ENCODE assay signal across 8 cellular contexts in genomic region chr6:96897396-96898240, GRCh38. TPM values are rescaled to one million over a fixed set of nuclear protein-coding genes. Genes with fewer than 3 reads are reported as not detected.
DNase-seq lines count a peak whose midpoint lies in the region; ATAC-seq and TF ChIP-seq lines count a peak whose summit lies in the region.

Gene NDUFAF4, minus strand, starts transcription at chr6:96897891. Its CDS starts 90 bp downstream, at chr6:96897801.

- H3K4me3 ChIP-seq in right atrium auricular region = peak within 1 kb of the TSS; percentile 74 to 92
- peak within 1 kb of the TSS; percentile 86 to 96 for H3K4me3 ChIP-seq in vagina

- H3K4me1 Mint-ChIP-seq in T-helper 17 cell = peaks cover 22% of the 10 kb centered on the region

- H3K27me3 ChIP-seq in right atrium auricular region = no peaks in the 10 kb centered on the region
- no peaks in the 10 kb centered on the region for H3K27me3 ChIP-seq in vagina

- H3K36me3 ChIP-seq in right atrium auricular region (peaks cover 31% of the 10 kb centered on the region), vagina (peaks cover 0 to 11% of the 10 kb centered on the region in 2 donors)

- ATAC-seq in GM18498 (IDR thresholded peaks at IDR 0.05; ENCODE audit: unreplicated experiment) = peak; percentile 95
- peak; percentile 91 for ATAC-seq in HG02938 (IDR thresholded peaks at IDR 0.05; ENCODE audit: unreplicated experiment)
- ATAC-seq in T-helper 17 cell = peak; percentile 92

- no peaks in the 10 kb centered on the region for H3K36me3 Mint-ChIP-seq in T-helper 17 cell (ENCODE audit: low read depth)

- DNase-seq in NCI-H1694 treated with DMSO at 0.1 percent for 48 hours (lab: John Stamatoyannopoulos, UW) (peak; percentile 82), T-helper 17 cell (peak; percentile 92 to 93 (median 93)), right atrium auricular region (ENCODE audit: low spot score) (peak; percentile 96), putamen (ENCODE audit: low spot score) (peak; percentile 95), vagina (ENCODE audit: extremely low spot score in 2 of 2) (peak; percentile 96 to 98)

- H3K27ac ChIP-seq in angular gyrus (ENCODE audit: low read depth, low read length) = peak within 1 kb of the TSS; percentile 89
- H3K27ac ChIP-seq in right atrium auricular region = peak within 1 kb of the TSS; percentile 86 to 95
- peak within 1 kb of the TSS; percentile 88 for H3K27ac ChIP-seq in vagina

- TF ChIP-seq POLR2A in vagina (IDR thresholded peaks at IDR 0.05) = peak in 1 of 2 donors; percentile 38

- H3K27me3 Mint-ChIP-seq in T-helper 17 cell = peaks cover 17% of the 10 kb centered on the region

- H3K4me1 ChIP-seq in right atrium auricular region (peaks cover 0 to 28% of the 10 kb centered on the region in 2 donors), vagina (peaks cover 37% of the 10 kb centered on the region)

- peak; percentile 93 to 98 for TF ChIP-seq CTCF in right atrium auricular region (IDR thresholded peaks at IDR 0.05)
- TF ChIP-seq CTCF in vagina (IDR thresholded peaks at IDR 0.05) = peak; percentile 67 to 91 (median 88)

- intact Hi-C loops in vagina (cut with DNase I) = no loop called here

- H3K9me3 ChIP-seq in T-helper 17 cell (ENCODE audit: control insufficient read depth, low read length, poor library complexity, severe bottlenecking) (no peaks in the 10 kb centered on the region), right atrium auricular region (no peaks in the 10 kb centered on the region), vagina (no peaks in the 10 kb centered on the region)

- peak within 1 kb of the TSS; percentile 93 for H3K27ac Mint-ChIP-seq in T-helper 17 cell

- H3K4me3 Mint-ChIP-seq in T-helper 17 cell = peak within 1 kb of the TSS; percentile 98

RNA-seq across cellular contexts. Expression of gene NDUFAF4, which starts in this region (rescaled TPM):
- total RNA-seq in T-helper 17 cell (10 to 100 TPM; 26.7 to 26.8 TPM), right atrium auricular region (100 to 1,000 TPM in 1 of 2 donors, 10 to 100 TPM in 1; 57.9 to 103 TPM), vagina (14.2 TPM)

Comparison
In these comparisons a context has a peak if more than half of its experiments do, and no peak if none do; other contexts are left out.
1. Peak in every context shown above with its lines: DNase-seq, ATAC-seq, H3K4me3 ChIP-seq and H3K27ac ChIP-seq.